In the genomic region with DNA sequence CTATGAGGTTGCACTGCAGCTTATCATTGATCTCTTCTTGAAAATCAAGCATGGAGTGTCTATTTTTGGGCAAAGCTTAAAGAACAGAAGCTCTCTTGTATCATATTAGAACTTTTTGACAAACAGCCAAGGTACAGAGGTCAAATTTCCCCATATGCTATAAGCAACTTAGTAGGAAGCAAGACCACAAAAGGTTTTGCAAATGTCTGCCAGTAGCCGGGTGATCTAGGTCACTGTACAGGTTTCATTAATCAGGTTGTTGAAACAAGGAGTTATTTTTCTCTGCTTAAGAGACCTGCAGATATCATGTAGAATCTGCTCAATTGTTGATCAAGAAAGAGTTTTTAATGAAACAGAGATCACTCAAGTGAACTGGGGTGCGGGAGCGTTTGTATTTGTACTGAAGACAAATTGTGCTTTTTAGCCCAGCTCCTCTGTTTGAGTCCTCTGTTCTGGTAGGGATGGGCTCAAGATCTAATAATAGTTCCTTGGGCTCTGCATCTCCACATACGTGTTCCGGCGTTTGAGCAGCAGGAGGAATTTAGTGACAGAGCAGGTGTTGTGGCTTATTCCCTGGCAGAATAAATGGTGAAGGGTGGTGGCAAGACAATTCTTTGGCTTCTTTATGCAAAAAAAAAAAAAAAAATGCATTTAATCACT, we compare ENCODE assay signal across 8 cellular contexts.
DNase-seq lines count a peak whose midpoint lies in the region; ATAC-seq and TF ChIP-seq lines count a peak whose summit lies in the region.

No MANE protein-coding gene starts in this region.

- DNase-seq in NCI-H2107 treated with DMSO at 0.1 percent for 48 hours (lab: John Stamatoyannopoulos, UW; ENCODE audit: unreplicated experiment) (peak; percentile 41), NCI-H2107 (lab: John Stamatoyannopoulos, UW) (no peak), NCI-H524 treated with DMSO at 0.1 percent for 48 hours (lab: John Stamatoyannopoulos, UW) (peak; percentile 48), cerebellar nuclear complex (lab: John Stamatoyannopoulos, UW) (peak; percentile 20 to 78), RWPE1 (ENCODE audit: low spot score) (no peak)

- peaks cover 15% of the 10 kb centered on the region for H3K4me1 ChIP-seq in mucosa of stomach (ENCODE audit: control insufficient read depth, insufficient read depth, low read length)

- no peak for ATAC-seq in GM21825 (IDR thresholded peaks at IDR 0.05; ENCODE audit: unreplicated experiment)
- no peak for ATAC-seq in GM19351 (IDR thresholded peaks at IDR 0.05; ENCODE audit: unreplicated experiment)

- H3K27ac ChIP-seq in RWPE1 = no peak overlapping the region

- CTCF ChIA-PET in RWPE1 (lab: Yijun Ruan, JAX) = interaction anchor here (0.7 to 1.1 kb wide), 11 partner anchors 9 to 1462 kb away, joined by 3 to 4 read pairs (median 3); no protein-coding TSS in a partner anchor

- no peaks in the 10 kb centered on the region for H3K27me3 ChIP-seq in mucosa of stomach (ENCODE audit: control insufficient read depth, insufficient read depth, low read length)

- POLR2A ChIA-PET in RWPE1 (lab: Yijun Ruan, JAX; ENCODE audit: low non-redundant PET) = no interaction called here

- H3K36me3 ChIP-seq in mucosa of stomach (ENCODE audit: control insufficient read depth, insufficient read depth, low read length) = no peaks in the 10 kb centered on the region

- H3K4me3 ChIP-seq in mucosa of stomach (ENCODE audit: low read length) = no peak overlapping the region

- peak overlapping the region; percentile 1 for H3K9ac ChIP-seq in mucosa of stomach (ENCODE audit: low read length)

- TF ChIP-seq CTCF in RWPE1 (conservative IDR thresholded peaks at IDR 0.05; ENCODE audit: low read depth) = no peak

- H3K9me3 ChIP-seq in mucosa of stomach (ENCODE audit: control insufficient read depth, low read length) = no peaks in the 10 kb centered on the region

Comparison
In these comparisons a context has a peak if more than half of its experiments do, and no peak if none do; other contexts are left out.
1. DNase-seq: peak in NCI-H2107 treated with DMSO at 0.1 percent for 48 hours (single experiment), NCI-H524 treated with DMSO at 0.1 percent for 48 hours (single experiment) and cerebellar nuclear complex (2 of 2); none in NCI-H2107 (single experiment) and RWPE1 (single experiment).